Comparison of ENCODE assay signal across 23 cellular contexts in the genomic region with DNA sequence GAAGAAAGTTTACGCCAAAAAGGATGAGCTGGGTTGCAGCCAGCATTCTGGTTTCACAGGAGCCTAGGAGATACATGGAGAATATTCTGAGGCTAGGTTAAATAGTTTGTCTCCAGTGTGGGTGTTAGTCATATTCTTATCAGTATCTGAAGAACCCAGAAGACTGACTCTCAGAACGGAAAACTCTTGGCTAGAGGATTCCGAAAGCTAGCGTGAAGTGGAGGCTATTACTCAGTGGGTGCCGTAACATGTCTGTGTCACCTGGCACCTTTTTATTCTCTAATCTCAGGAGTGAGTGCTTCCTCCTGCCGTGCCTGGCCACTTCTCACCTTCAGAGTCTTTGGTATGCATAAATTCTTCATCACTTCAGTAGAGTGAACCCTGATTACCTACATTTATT.
"Had no signal": no experiment of that assay in that cellular context is flagged by ENCODE, and none has a peak within 500 bp of the region (broad histone marks: within the 10 kb centered on the region; RNA-seq: fewer than 3 reads in every experiment).

No MANE protein-coding gene starts in this region.

- H3K27me3 Mint-ChIP-seq: activated naive CD8-positive, alpha-beta T cell treated with anti-CD3 and anti-CD28 coated beads, Interleukin-2, amount 10 ng/mL, durations not matched to agents 7 days and 5 days; effector memory CD8-positive, alpha-beta T cell; memory B cell had no signal

- DNase-seq: activated CD4-positive, CD25-positive, alpha-beta regulatory T cell treated with anti-CD3 and anti-CD28 coated beads, Interleukin-2, amount 50 U/mL, for 72 hours; activated naive CD4-positive, alpha-beta T cell; activated naive CD8-positive, alpha-beta T cell treated with anti-CD3 and anti-CD28 coated beads, Interleukin-2, amount 10 ng/mL, durations not matched to agents 7 days and 5 days; aorta; dermis blood vessel endothelial cell; effector memory CD8-positive, alpha-beta T cell; head of caudate nucleus; natural killer cell; occipital lobe; right cardiac atrium; stimulated activated CD4-positive, alpha-beta T cell treated with anti-CD3 and anti-CD28 coated beads, Interleukin-4, amount 100 ng/mL, for 4 hours; stimulated activated CD8-positive, alpha-beta memory T cell treated with anti-CD3 and anti-CD28 coated beads, Interleukin-4, amount 100 ng/mL, for 48 hours; stimulated activated naive CD4-positive, alpha-beta T cell treated with Interleukin-2 at 50 U/mL for 16 hours; substantia nigra had no signal

- H3K4me1 ChIP-seq: breast epithelium, prostate gland had no signal

- FAIRE-seq: frontal cortex, islet of Langerhans had no signal

- H3K9me3 ChIP-seq: breast epithelium, prostate gland, tibial nerve had no signal

- H3K4me1 Mint-ChIP-seq: activated naive CD8-positive, alpha-beta T cell treated with anti-CD3 and anti-CD28 coated beads, Interleukin-2, amount 10 ng/mL, durations not matched to agents 7 days and 5 days; memory B cell; natural killer cell had no signal

- ATAC-seq: effector memory CD8-positive, alpha-beta T cell; natural killer cell had no signal

- H3K4me3 Mint-ChIP-seq: activated naive CD8-positive, alpha-beta T cell treated with anti-CD3 and anti-CD28 coated beads, Interleukin-2, amount 10 ng/mL, durations not matched to agents 7 days and 5 days; activated T-helper 1 cell treated with anti-CD3 and anti-CD28 coated beads, Interleukin-12 subunit alpha, Interleukin-12 subunit beta, Interleukin-2, Interleukin-4 antibody, amounts not matched to agents 30 ng/mL and 10 ng/mL and 1 ng/mL, durations not matched to agents 14 hours and 24 hours and 36 hours; effector memory CD8-positive, alpha-beta T cell; memory B cell; natural killer cell had no signal

- H3K27ac ChIP-seq: breast epithelium, epithelial cell of prostate, prostate gland, skin epidermis, tibial nerve had no signal

- H3K4me3 ChIP-seq: breast epithelium, prostate gland, skin epidermis, tibial nerve had no signal

- H3K27me3 ChIP-seq: breast epithelium, tibial nerve had no signal

- H3K9me3 Mint-ChIP-seq: memory B cell, natural killer cell had no signal

- H3K27ac Mint-ChIP-seq: activated naive CD8-positive, alpha-beta T cell treated with anti-CD3 and anti-CD28 coated beads, Interleukin-2, amount 10 ng/mL, durations not matched to agents 7 days and 5 days; activated T-helper 1 cell treated with anti-CD3 and anti-CD28 coated beads, Interleukin-12 subunit alpha, Interleukin-12 subunit beta, Interleukin-2, Interleukin-4 antibody, amounts not matched to agents 30 ng/mL and 10 ng/mL and 1 ng/mL, durations not matched to agents 14 hours and 24 hours and 36 hours; effector memory CD8-positive, alpha-beta T cell; memory B cell; natural killer cell had no signal

- H3K36me3 ChIP-seq: breast epithelium, prostate gland, tibial nerve had no signal

- H3K36me3 Mint-ChIP-seq: activated naive CD8-positive, alpha-beta T cell treated with anti-CD3 and anti-CD28 coated beads, Interleukin-2, amount 10 ng/mL, durations not matched to agents 7 days and 5 days; natural killer cell had no signal
